ENCODE assay signal across 8 cellular contexts in genomic region chr17:48026503-48027321, GRCh38. TPM values are rescaled to one million over a fixed set of nuclear protein-coding genes. Genes with fewer than 3 reads are reported as not detected.
A peak's percentile ranks its signal among the peaks of the same experiment; 100 is the strongest.
DNase-seq lines count a peak whose midpoint lies in the region; ATAC-seq lines count a peak whose summit lies in the region.

No MANE protein-coding gene starts in this region.

- peaks cover 10% of the 10 kb centered on the region for H3K27me3 ChIP-seq in CD8-positive, alpha-beta memory T cell (ENCODE audit: insufficient read depth, low read length, poor library complexity, severe bottlenecking)

- CTCF ChIA-PET in CD8-positive, alpha-beta memory T cell (lab: Charles Lee), result interaction anchor here (0.7 to 3.8 kb wide), 21 partner anchors 9 to 610 kb away, joined by 3 to 45 read pairs (median 5); partner anchors contain the start of genes CDK5RAP3, COPZ2, HOXB5 and NFE2L1

- peaks cover 24 to 35% (median 27%) of the 10 kb centered on the region in 3 donors for H3K4me1 Mint-ChIP-seq in CD8-positive, alpha-beta memory T cell

- H3K4me3 ChIP-seq in CD8-positive, alpha-beta memory T cell (ENCODE audit: low read length), result no peak overlapping the region

- H3K4me1 ChIP-seq in CD8-positive, alpha-beta memory T cell (ENCODE audit: insufficient read depth, low read length), result peaks cover 36% of the 10 kb centered on the region

- peak overlapping the region in 5 of 7 donors; percentile 28 to 96 (median 63) for H3K4me3 Mint-ChIP-seq in CD8-positive, alpha-beta memory T cell

- peak overlapping the region in 2 of 8 donors; percentile 25 to 33 for H3K27ac Mint-ChIP-seq in CD8-positive, alpha-beta memory T cell

- POLR2A ChIA-PET in CD8-positive, alpha-beta memory T cell (lab: Charles Lee), result interaction anchor here (0.6 to 0.7 kb wide), 2 partner anchors 15 to 21 kb away, joined by 3 read pairs; partner anchors contain the start of gene NFE2L1

- peak; percentile 57 to 80 (median 62) for DNase-seq in CD8-positive, alpha-beta memory T cell
- DNase-seq in HCEC 1CT, result peak; percentile 83
- peak; percentile 90 for DNase-seq in NCI-H226
- peak; percentile 39 to 61 (median 52) for DNase-seq in activated CD4-positive, CD25-positive, alpha-beta regulatory T cell (lab: John Stamatoyannopoulos, UW)
- DNase-seq in caudate nucleus (lab: John Stamatoyannopoulos, UW), result peak in 53 of 61 donors; percentile 10 to 86 (median 54)
- peak; percentile 77 for DNase-seq in kidney glomerular epithelial cell (lab: John Stamatoyannopoulos, UW)
- DNase-seq in stimulated activated CD4-positive, alpha-beta T cell treated with anti-CD3 and anti-CD28 coated beads, Interleukin-12 subunit alpha, Interleukin-12 subunit beta, amount 100 ng/mL, for 48 hours (ENCODE audit: low read depth in 2 of 3, low spot score in 1 of 3), result peak in 2 of 3 donors; percentile 65 to 70

- H3K36me3 Mint-ChIP-seq in CD8-positive, alpha-beta memory T cell, result no peaks in the 10 kb centered on the region

- H3K9me3 ChIP-seq in CD8-positive, alpha-beta memory T cell (ENCODE audit: low read length), result no peaks in the 10 kb centered on the region

- ATAC-seq in GM21528 (IDR thresholded peaks at IDR 0.05; ENCODE audit: low FRiP score, unreplicated experiment), result no peak

- no peak overlapping the region for H3K27ac ChIP-seq in CD8-positive, alpha-beta memory T cell (ENCODE audit: low read depth, low read length)
- H3K27ac ChIP-seq in caudate nucleus (ENCODE audit: low read depth, low read length), result no peak overlapping the region

- no peaks in the 10 kb centered on the region for H3K9me3 Mint-ChIP-seq in CD8-positive, alpha-beta memory T cell

- H3K36me3 ChIP-seq in CD8-positive, alpha-beta memory T cell (ENCODE audit: insufficient read depth, low read length), result no peaks in the 10 kb centered on the region

- peaks cover 25 to 34% of the 10 kb centered on the region in 2 donors for H3K27me3 Mint-ChIP-seq in CD8-positive, alpha-beta memory T cell

RNA-seq across cellular contexts. Expression of gene COPZ2, which starts 10.9 kb away (rescaled TPM):
- total RNA-seq in CD8-positive, alpha-beta memory T cell, result 1 to 10 TPM; 7.6 to 8.3 TPM
- polyA plus RNA-seq in CD8-positive, alpha-beta memory T cell, result 3.3 TPM

RNA-seq across cellular contexts. Expression of gene NFE2L1, which starts 21.4 kb away (rescaled TPM):
- 10 to 100 TPM; 94.5 to 98.4 TPM for total RNA-seq in CD8-positive, alpha-beta memory T cell
- polyA plus RNA-seq in CD8-positive, alpha-beta memory T cell, result 13.1 TPM

RNA-seq across cellular contexts. Expression of gene CDK5RAP3, which starts 55.8 kb away (rescaled TPM):
- total RNA-seq in CD8-positive, alpha-beta memory T cell, result 100 to 1,000 TPM; 178 to 184 TPM
- 81.3 TPM for polyA plus RNA-seq in CD8-positive, alpha-beta memory T cell
